ENCODE assay signal across 24 cellular contexts in genomic region chr17:51251010-51251409, GRCh38. TPM values are rescaled to one million over a fixed set of nuclear protein-coding genes. Genes with fewer than 3 reads are reported as not detected.
DNase-seq lines count a peak whose midpoint lies in the region; ATAC-seq and TF ChIP-seq lines count a peak whose summit lies in the region.
"Had no signal": no experiment of that assay in that cellular context is flagged by ENCODE, and none has a peak within 500 bp of the region (broad histone marks: within the 10 kb centered on the region; RNA-seq: fewer than 3 reads in every experiment).

No MANE protein-coding gene starts in this region.

- no peaks in the 10 kb centered on the region for H3K9me3 Mint-ChIP-seq in T-helper 2 cell treated with Interferon-gamma antibody and Interleukin-4, amounts not matched to agents 5 μg/mL and 100 μg/mL, for 36 hours
- no peaks in the 10 kb centered on the region for H3K9me3 Mint-ChIP-seq in activated T-helper 17 cell treated with anti-CD3 and anti-CD28 coated beads, Interleukin-2, amount 50 U/mL, for 72 hours
- H3K9me3 Mint-ChIP-seq: activated naive CD4-positive, alpha-beta T cell treated with anti-CD3 and anti-CD28 coated beads for 36 hours; central memory CD8-positive, alpha-beta T cell had no signal

- H3K4me3 ChIP-seq in fibroblast of pulmonary artery (replicated peaks; ENCODE audit: low read depth, low read length): no peak overlapping the region
- H3K4me3 ChIP-seq: heart left ventricle, SK-N-MC, skin epidermis had no signal

- H3K27me3 Mint-ChIP-seq in T-helper 2 cell treated with Interferon-gamma antibody and Interleukin-4, amounts not matched to agents 5 μg/mL and 100 μg/mL, for 36 hours (ENCODE audit: low read depth): no peaks in the 10 kb centered on the region
- H3K27me3 Mint-ChIP-seq in activated T-helper 17 cell treated with anti-CD3 and anti-CD28 coated beads, Interleukin-2, amount 50 U/mL, for 72 hours: no peaks in the 10 kb centered on the region
- H3K27me3 Mint-ChIP-seq: central memory CD8-positive, alpha-beta T cell had no signal

- peak overlapping the region; percentile 24 for H3K27ac Mint-ChIP-seq in T-helper 2 cell treated with Interferon-gamma antibody and Interleukin-4, amounts not matched to agents 5 μg/mL and 100 μg/mL, for 36 hours
- H3K27ac Mint-ChIP-seq in activated T-helper 17 cell treated with anti-CD3 and anti-CD28 coated beads, Interleukin-2, amount 50 U/mL, for 72 hours: peak overlapping the region; percentile 8
- H3K27ac Mint-ChIP-seq: activated naive CD4-positive, alpha-beta T cell treated with anti-CD3 and anti-CD28 coated beads for 36 hours had no signal

- peaks cover 26% of the 10 kb centered on the region for H3K4me1 Mint-ChIP-seq in T-helper 2 cell treated with Interferon-gamma antibody and Interleukin-4, amounts not matched to agents 5 μg/mL and 100 μg/mL, for 36 hours (ENCODE audit: low read depth)
- H3K4me1 Mint-ChIP-seq in activated T-helper 17 cell treated with anti-CD3 and anti-CD28 coated beads, Interleukin-2, amount 50 U/mL, for 72 hours: peaks cover 16% of the 10 kb centered on the region

- no peak overlapping the region for H3K4me3 Mint-ChIP-seq in T-helper 2 cell treated with Interferon-gamma antibody and Interleukin-4, amounts not matched to agents 5 μg/mL and 100 μg/mL, for 36 hours
- H3K4me3 Mint-ChIP-seq in activated T-helper 17 cell treated with anti-CD3 and anti-CD28 coated beads, Interleukin-2, amount 50 U/mL, for 72 hours: no peak overlapping the region
- H3K4me3 Mint-ChIP-seq: activated naive CD4-positive, alpha-beta T cell treated with anti-CD3 and anti-CD28 coated beads for 36 hours; central memory CD8-positive, alpha-beta T cell had no signal

- ATAC-seq in activated T-helper 17 cell treated with anti-CD3 and anti-CD28 coated beads, Interleukin-2, amount 50 U/mL, for 72 hours (replicated peaks): no peak
- no peak for ATAC-seq in HG03378 (IDR thresholded peaks at IDR 0.05; ENCODE audit: unreplicated experiment)
- ATAC-seq: heart left ventricle had no signal

- H3K36me3 Mint-ChIP-seq in T-helper 2 cell treated with Interferon-gamma antibody and Interleukin-4, amounts not matched to agents 5 μg/mL and 100 μg/mL, for 36 hours (ENCODE audit: low read depth): peaks cover 33% of the 10 kb centered on the region
- H3K36me3 Mint-ChIP-seq in activated T-helper 17 cell treated with anti-CD3 and anti-CD28 coated beads, Interleukin-2, amount 50 U/mL, for 72 hours (ENCODE audit: low read depth): peaks cover 58% of the 10 kb centered on the region

- no peak for DNase-seq in T-helper 2 cell treated with Interferon-gamma antibody and Interleukin-4, amounts not matched to agents 5 μg/mL and 100 μg/mL, for 36 hours (ENCODE audit: low spot score)
- DNase-seq in T-helper 2 cell (no peak), ELR (ENCODE audit: low read depth) (peak; percentile 47), fibroblast of pulmonary artery (ENCODE audit: low read depth) (peak; percentile 28), NCI-H1694 (lab: John Stamatoyannopoulos, UW) (no peak), DMS79 treated with DMSO at 0.1 percent for 48 hours (lab: John Stamatoyannopoulos, UW) (no peak)
- DNase-seq: activated CD4-positive, alpha-beta T cell treated with anti-CD3 and anti-CD28 coated beads, Interleukin-2, amount 50 U/mL, for 48 hours; activated naive CD4-positive, alpha-beta T cell treated with anti-CD3 and anti-CD28 coated beads for 36 hours; activated T-cell treated with anti-CD3 and anti-CD28 coated beads for 4 hours; aorta; Caco-2; heart left ventricle; NCI-H1092 treated with DMSO at 0.1 percent for 48 hours; NCI-H1930; NCI-H2227 treated with DMSO at 0.1 percent for 48 hours; NCI-H774; stimulated activated CD4-positive, alpha-beta T cell treated with anti-CD3 and anti-CD28 coated beads, Interleukin-1b, Interleukin-23, amount 100 ng/mL, for 48 hours; substantia nigra; T1000 had no signal

- no peak for TF ChIP-seq CTCF in fibroblast of pulmonary artery (IDR thresholded peaks at IDR 0.05; ENCODE audit: low read length, missing control alignments)

RNA-seq across cellular contexts. Expression of gene MBTD1, which starts 8.8 kb away (rescaled TPM):
- total RNA-seq in activated T-helper 17 cell treated with anti-CD3 and anti-CD28 coated beads, Interleukin-2, amount 50 U/mL, for 72 hours: 10 to 100 TPM; 10.7 to 17.2 TPM

RNA-seq across cellular contexts. Expression of gene UTP18, which starts 9.3 kb away (rescaled TPM):
- total RNA-seq in activated T-helper 17 cell treated with anti-CD3 and anti-CD28 coated beads, Interleukin-2, amount 50 U/mL, for 72 hours: 10 to 100 TPM; 37.5 to 66.2 TPM

Comparison
In these comparisons a context has a peak if more than half of its experiments do, and no peak if none do; other contexts are left out.
1. DNase-seq: peak in ELR (single experiment) and fibroblast of pulmonary artery (single experiment); none in T-helper 2 cell treated with Interferon-gamma antibody and Interleukin-4, amounts not matched to agents 5 μg/mL and 100 μg/mL, for 36 hours (single experiment), T-helper 2 cell (0 of 5), NCI-H1694 (single experiment) and DMS79 treated with DMSO at 0.1 percent for 48 hours (single experiment).